ENCODE assay signal across 8 cellular contexts in genomic region chr11:75561426-75562047, GRCh38. TPM values are rescaled to one million over a fixed set of nuclear protein-coding genes. Genes with fewer than 3 reads are reported as not detected.
DNase-seq lines count a peak whose midpoint lies in the region; ATAC-seq, FAIRE-seq and TF ChIP-seq lines count a peak whose summit lies in the region.

No MANE protein-coding gene starts in this region.

- peaks cover 4% of the 10 kb centered on the region for H3K9me1 ChIP-seq in K562 (ENCODE audit: control insufficient read depth, insufficient read depth, low read length)

- FAIRE-seq in A549 (lab: Jason Lieb, UNC), result no peak
- no peak for FAIRE-seq in K562 (lab: Jason Lieb, UNC)

- TF ChIP-seq EP300 in A549 (IDR thresholded peaks at IDR 0.05) (no peak), K562 (IDR thresholded peaks at IDR 0.05; ENCODE audit: low read length) (no peak)

- in situ Hi-C loops in K562 (cut with MboI), result no loop called here

- POLR2A ChIA-PET in A549 (lab: Yijun Ruan, JAX), result interaction anchor here (1.3 to 2.0 kb wide), 3 partner anchors 8 to 22 kb away, joined by 9 to 24 read pairs (median 11); no protein-coding TSS in a partner anchor
- POLR2A ChIA-PET in K562 (lab: Yijun Ruan, JAX), result interaction anchor here (0.6 to 10.5 kb wide), 10 partner anchors 7 to 240 kb away, joined by 3 to 115 read pairs (median 4); no protein-coding TSS in a partner anchor

- H3K4me2 ChIP-seq in A549, result peak overlapping the region; percentile 96
- peak overlapping the region; percentile 88 for H3K4me2 ChIP-seq in K562 (ENCODE audit: insufficient read depth, low read length)

- TF ChIP-seq POLR2A in A549 (IDR thresholded peaks at IDR 0.05; ENCODE audit: low read length), result no peak
- TF ChIP-seq POLR2A in K562 (conservative IDR thresholded peaks at IDR 0.05), result no peak

- CTCF ChIA-PET in A549 (lab: Yijun Ruan, JAX), result interaction anchor here (0.6 to 17.9 kb wide), 7 partner anchors 9 to 347 kb away, joined by 3 to 137 read pairs (median 7); no protein-coding TSS in a partner anchor
- CTCF ChIA-PET in K562 (lab: Yijun Ruan, JAX; ENCODE audit: low intra/inter-chr PET ratio), result no interaction called here

- WGBS in A549 (ENCODE audit: missing lambda C conversion rate), result 33% methylated on average over 15 of the region's 21 CpGs
- 5% methylated on average over 16 of the region's 21 CpGs for WGBS in K562 (ENCODE audit: insufficient coverage, low coverage, missing lambda C conversion rate)
- WGBS in mesodermal cell (ENCODE audit: insufficient coverage in 2 of 2), 2 experiments, result 12 to 23% methylated on average over 8 to 18 of the region's 21 CpGs

- BruUV-seq in K562 (replicated peaks; lab: Mats Ljungman, UMichigan), result no TSS peak

- peak overlapping the region; percentile 97 for H3K27ac ChIP-seq in A549
- H3K27ac ChIP-seq in K562 (ENCODE audit: extremely low read depth, low read depth, low read length), result peak overlapping the region; percentile 77
- H3K27ac ChIP-seq in mesodermal cell (ENCODE audit: low read depth, low read length, severe bottlenecking), result peak overlapping the region; percentile 97

- TF ChIP-seq CTCF in A549 (IDR thresholded peaks at IDR 0.05), result no peak
- TF ChIP-seq CTCF in HFF-Myc (IDR thresholded peaks at IDR 0.05; ENCODE audit: low read depth, low read length, missing control alignments), result no peak
- no peak for TF ChIP-seq CTCF in K562 (IDR thresholded peaks at IDR 0.05 in 2 of 3, conservative IDR thresholded peaks at IDR 0.05 in 1 of 3; ENCODE audit: insufficient read depth in 2 of 3, low read depth in 1 of 3, low read length in 3 of 3)

- H3K4me3 ChIP-seq in A549 (peak overlapping the region; percentile 90), HFF-Myc (replicated peaks; ENCODE audit: low read depth, low read length) (peak overlapping the region; percentile 77), K562 (peak overlapping the region; percentile 64), mesodermal cell (ENCODE audit: extremely low read depth, insufficient read depth, low read length, poor library complexity, severe bottlenecking) (peak overlapping the region; percentile 75)

- H2AFZ ChIP-seq in K562 (ENCODE audit: low read depth, low read length), result peak overlapping the region; percentile 86

- H3K79me2 ChIP-seq in K562 (ENCODE audit: control insufficient read depth, insufficient read depth, low read length), result peaks cover 43% of the 10 kb centered on the region

- H3K9ac ChIP-seq in K562 (ENCODE audit: insufficient read depth in 1 of 2, low read depth in 2 of 2, low read length in 2 of 2), result peak overlapping the region; percentile 78 to 94

- intact Hi-C loops in K562 (cut with micrococcal nuclease), result no loop called here

- peaks cover 62% of the 10 kb centered on the region for H3K4me1 ChIP-seq in A549
- peaks cover 63 to 66% of the 10 kb centered on the region in 2 experiments for H3K4me1 ChIP-seq in K562 (replicated peaks in 1 of 2; ENCODE audit: control insufficient read depth in 2 of 2, insufficient read depth in 2 of 2, low read length in 2 of 2)
- peaks cover 67% of the 10 kb centered on the region for H3K4me1 ChIP-seq in mesodermal cell (ENCODE audit: control insufficient read depth, insufficient read depth, low read length, poor library complexity, severe bottlenecking)

- H3K27me3 ChIP-seq in K562 (ENCODE audit: control insufficient read depth in 2 of 2, insufficient read depth in 2 of 2, low read length in 2 of 2), result no peaks in the 10 kb centered on the region

- TF ChIP-seq RAD21 in A549 (conservative IDR thresholded peaks at IDR 0.05 in 1 of 2, IDR thresholded peaks at IDR 0.05 in 1 of 2) (no peak), K562 (CRISPR knock-in tag; conservative IDR thresholded peaks at IDR 0.05 in 1 of 2, IDR thresholded peaks at IDR 0.05 in 1 of 2) (no peak)

- ATAC-seq in A549 (no peak), K562 (no peak)

- peaks cover 26% of the 10 kb centered on the region; the same call in 2 of the 3 replicates for H3K36me3 ChIP-seq in K562 (ENCODE audit: control insufficient read depth, insufficient read depth, low read length)
- peaks cover 31% of the 10 kb centered on the region for H3K36me3 ChIP-seq in mesodermal cell (ENCODE audit: control insufficient read depth, insufficient read depth, low read length)

- no peaks in the 10 kb centered on the region for H4K20me1 ChIP-seq in K562 (replicated peaks; ENCODE audit: control insufficient read depth, insufficient read depth, low read length)

- DNase-seq in A549 (ENCODE audit: low read depth in 1 of 2, low spot score in 1 of 2) (no peak), HFF-Myc (ENCODE audit: extremely low read depth, low read depth) (no peak), K562 (ENCODE audit: extremely low read depth in 1 of 4, low spot score in 3 of 4) (no peak), SIG-M5 treated with dmso at 0.1 percent for 504 hours (lab: John Stamatoyannopoulos, UW; ENCODE audit: unreplicated experiment) (no peak), UCSD-AML1 (lab: John Stamatoyannopoulos, UW; ENCODE audit: unreplicated experiment) (no peak), NCI-H748 treated with DMSO at 0.1 percent for 48 hours (lab: John Stamatoyannopoulos, UW) (no peak), NCI-H1092 treated with DMSO at 0.1 percent for 48 hours (lab: John Stamatoyannopoulos, UW) (no peak)

- H3K9me3 ChIP-seq in A549 (no peaks in the 10 kb centered on the region), K562 (replicated peaks; ENCODE audit: control insufficient read depth, insufficient read depth, low read depth, low read length) (no peaks in the 10 kb centered on the region), mesodermal cell (ENCODE audit: control insufficient read depth, low read length) (no peaks in the 10 kb centered on the region)

TF ChIP-seq in A549, 52 proteins besides CTCF, POLR2A, EP300 and RAD21 (continues in another document):
- TF ChIP-seq FOXS1 (CRISPR knock-in tag; IDR thresholded peaks at IDR 0.05), result no peak
- TF ChIP-seq RNF2 (IDR thresholded peaks at IDR 0.05; ENCODE audit: borderline replicate concordance, low read depth), result no peak
- no peak for TF ChIP-seq TP53 (CRISPR knock-in tag; IDR thresholded peaks at IDR 0.05)

TF ChIP-seq in K562, 482 proteins besides CTCF, POLR2A, EP300 and RAD21 (continues in another document):
- TF ChIP-seq SMARCA5 (IDR thresholded peaks at IDR 0.05) (peak; percentile 9; the same call in 1 of the 2 replicates), CTBP1 (IDR thresholded peaks at IDR 0.05; ENCODE audit: borderline replicate concordance) (no peak), KDM2B (CRISPR knock-in tag; IDR thresholded peaks at IDR 0.05) (peak; percentile 74; the same call in 1 of the 2 replicates)

RNA-seq across cellular contexts. Expression of gene SERPINH1, which starts 0.5 kb away (rescaled TPM):
- polyA plus RNA-seq in A549 (2011; rRNA removed) (70.7 and 79.3 TPM in 2 replicates), A549 (2017; fragmentation: RNase III; extraction: RNeasy Plus Mini Kit Qiagen cat#74134 plus additional on column Dnase treatment) (151 to 162 TPM (median 151 TPM) in 3 replicates), K562 (2011; rRNA removed) (45.5 and 123 TPM in 2 replicates), K562 (2014; fragmentation: Illumina TruSeq; extraction: Trizol) (95.0 and 102 TPM in 2 replicates), K562 (2014; fragmentation: Nextera tagmentation; extraction: Ambion mirVana) (1 to 10 TPM; 2.8 to 6.8 TPM), K562 (2014; rRNA removed) (67.8 and 77.9 TPM in 2 replicates)
- polyA plus RNA-seq in A549 (2012; cell fraction: cytosol; rRNA removed), result 113 and 144 TPM in 2 replicates
- polyA plus RNA-seq in A549 (2012; cell fraction: nucleus; rRNA removed), result 212 and 377 TPM in 2 replicates
- polyA minus RNA-seq in A549 (2011; rRNA and poly(A)+ RNA removed), result 48.4 and 51.1 TPM in 2 replicates
- 53.1 and 136 TPM in 2 replicates for total RNA-seq in K562 (2011; cell fraction: chromatin; rRNA removed; ENCODE audit: low replicate concordance)
- total RNA-seq in K562 (2011; cell fraction: nucleolus; rRNA removed), result 186 and 237 TPM in 2 replicates
- total RNA-seq in K562 (2011; cell fraction: nucleoplasm; rRNA removed), result 128 and 144 TPM in 2 replicates
- total RNA-seq in K562 (2014; rRNA removed) (67.9 and 85.8 TPM in 2 replicates), K562 (2014; rRNA removed; fragmentation: Illumina TruSeq; extraction: Trizol) (30.3 and 44.1 TPM in 2 replicates), K562 (2015; rRNA removed; fragmentation: Illumina TruSeq; extraction: Trizol) (78.5 and 87.1 TPM in 2 replicates), K562 (2021) (106 and 115 TPM in 2 replicates)
- 84.3 and 156 TPM in 2 replicates for polyA plus RNA-seq in K562 (2011; cell fraction: cytosol; rRNA removed)
- 79.5 and 81.7 TPM in 2 replicates for polyA plus RNA-seq in K562 (2011; cell fraction: nucleus; rRNA removed)
- 148 and 286 TPM in 2 replicates for polyA plus RNA-seq in K562 (2012)
- polyA minus RNA-seq in K562 (2011; rRNA and poly(A)+ RNA removed), result 24.5 and 38.2 TPM in 2 replicates
- 53.3 and 105 TPM in 2 replicates for polyA minus RNA-seq in K562 (2011; cell fraction: cytosol; rRNA and poly(A)+ RNA removed)
- polyA minus RNA-seq in K562 (2011; cell fraction: nucleus; rRNA and poly(A)+ RNA removed), result 27.3 and 51.1 TPM in 2 replicates
- polyA plus RNA-seq in mesodermal cell (2013, experiment 1 of 2), result 1,319 TPM
- polyA plus RNA-seq in mesodermal cell (2013, experiment 2 of 2), result 1,058 TPM

RNA-seq across cellular contexts. Expression of gene GDPD5, which starts 35.8 kb away (rescaled TPM):
- polyA plus RNA-seq in A549 (2011; rRNA removed) (3.9 and 4.7 TPM in 2 replicates), A549 (2017; fragmentation: RNase III; extraction: RNeasy Plus Mini Kit Qiagen cat#74134 plus additional on column Dnase treatment) (5.8 to 7.9 TPM (median 5.9 TPM) in 3 replicates), K562 (2011; rRNA removed) (8.0 and 11.8 TPM in 2 replicates), K562 (2014; fragmentation: Illumina TruSeq; extraction: Trizol) (8.7 and 11.9 TPM in 2 replicates), K562 (2014; fragmentation: Nextera tagmentation; extraction: Ambion mirVana) (under 1 TPM; 0.32 to 0.41 TPM), K562 (2014; rRNA removed) (17.0 and 20.4 TPM in 2 replicates)
- polyA plus RNA-seq in A549 (2012; cell fraction: cytosol; rRNA removed), result 4.5 and 7.7 TPM in 2 replicates
- polyA plus RNA-seq in A549 (2012; cell fraction: nucleus; rRNA removed), result 27.2 and 29.2 TPM in 2 replicates
- 8.3 and 14.5 TPM in 2 replicates for polyA minus RNA-seq in A549 (2011; rRNA and poly(A)+ RNA removed)
- total RNA-seq in K562 (2011; cell fraction: chromatin; rRNA removed; ENCODE audit: low replicate concordance), result 57.8 and 141 TPM in 2 replicates
- total RNA-seq in K562 (2011; cell fraction: nucleolus; rRNA removed), result 58.7 and 66.9 TPM in 2 replicates
- total RNA-seq in K562 (2011; cell fraction: nucleoplasm; rRNA removed), result 57.6 and 71.8 TPM in 2 replicates
- total RNA-seq in K562 (2014; rRNA removed) (9.8 and 14.2 TPM in 2 replicates), K562 (2014; rRNA removed; fragmentation: Illumina TruSeq; extraction: Trizol) (2.8 and 2.9 TPM in 2 replicates), K562 (2015; rRNA removed; fragmentation: Illumina TruSeq; extraction: Trizol) (6.1 and 6.5 TPM in 2 replicates), K562 (2021) (19.0 and 27.3 TPM in 2 replicates)
- polyA plus RNA-seq in K562 (2011; cell fraction: cytosol; rRNA removed), result 7.2 and 13.1 TPM in 2 replicates
- 47.6 and 80.4 TPM in 2 replicates for polyA plus RNA-seq in K562 (2011; cell fraction: nucleus; rRNA removed)
- polyA plus RNA-seq in K562 (2012), result 11.7 and 25.1 TPM in 2 replicates
- 4.6 and 5.0 TPM in 2 replicates for polyA minus RNA-seq in K562 (2011; rRNA and poly(A)+ RNA removed)
- polyA minus RNA-seq in K562 (2011; cell fraction: cytosol; rRNA and poly(A)+ RNA removed), result 7.2 and 15.1 TPM in 2 replicates
- polyA minus RNA-seq in K562 (2011; cell fraction: nucleus; rRNA and poly(A)+ RNA removed), result 18.5 and 19.8 TPM in 2 replicates
- 27.2 TPM for polyA plus RNA-seq in mesodermal cell (2013, experiment 1 of 2)
- 15.6 TPM for polyA plus RNA-seq in mesodermal cell (2013, experiment 2 of 2)

Comparison
In these comparisons a context has a peak if more than half of its experiments do, and no peak if none do; other contexts are left out.
1. Of the 35 proteins assayed by ChIP-seq in both K562 and A549: peak only in K562: CHD4 and HDAC2; only in A549: none; in both: KDM1A and ZFP36; in neither: 30; mixed calls (peak in some experiments, not most) for 1.